In genomic region chr15:69647160-69647513, GRCh38 we compare ENCODE assay signal across 17 cellular contexts.
"Had no signal": no experiment of that assay in that cellular context is flagged by ENCODE, and none has a peak within 500 bp of the region (broad histone marks: within the 10 kb centered on the region; RNA-seq: fewer than 3 reads in every experiment).

No MANE protein-coding gene starts in this region.

- DNase-seq: activated CD4-positive, CD25-positive, alpha-beta regulatory T cell treated with anti-CD3 and anti-CD28 coated beads, Interleukin-2, amount 50 U/mL, for 72 hours; activated naive CD8-positive, alpha-beta T cell treated with anti-CD3 and anti-CD28 coated beads for 36 hours; amygdala; body of pancreas; central memory CD4-positive, alpha-beta T cell; effector CD4-positive, alpha-beta T cell; esophagus squamous epithelium; left cardiac atrium; lower lobe of right lung; SK-N-SH; stimulated activated CD4-positive, alpha-beta T cell treated with anti-CD3 and anti-CD28 coated beads, Interleukin-12 subunit alpha, Interleukin-12 subunit beta, amount 100 ng/mL, for 4 hours; T1000 had no signal

- H3K27ac ChIP-seq: body of pancreas, coronary artery, esophagus squamous epithelium, lower lobe of right lung, pancreas had no signal

- H3K9ac ChIP-seq: SK-N-SH had no signal

- H3K4me3 Mint-ChIP-seq: activated naive CD8-positive, alpha-beta T cell treated with anti-CD3 and anti-CD28 coated beads for 36 hours; neural crest cell; stimulated activated memory B cell treated with anti-CD40 and anti-IgM and Interleukin-4, amounts not matched to agents 10 μg/mL and 1 μg/mL and 100 μg/mL, for 72 hours; T-cell had no signal

- H3K27ac Mint-ChIP-seq: activated naive CD8-positive, alpha-beta T cell treated with anti-CD3 and anti-CD28 coated beads for 36 hours; stimulated activated memory B cell treated with anti-CD40 and anti-IgM and Interleukin-4, amounts not matched to agents 10 μg/mL and 1 μg/mL and 100 μg/mL, for 72 hours; T-cell had no signal

- H3K27me3 ChIP-seq: body of pancreas, pancreas had no signal

- H3K36me3 Mint-ChIP-seq: activated naive CD8-positive, alpha-beta T cell treated with anti-CD3 and anti-CD28 coated beads for 36 hours; stimulated activated memory B cell treated with anti-CD40 and anti-IgM and Interleukin-4, amounts not matched to agents 10 μg/mL and 1 μg/mL and 100 μg/mL, for 72 hours; T-cell had no signal

- H3K4me2 ChIP-seq: SK-N-SH had no signal

- H3K9me3 Mint-ChIP-seq: activated naive CD8-positive, alpha-beta T cell treated with anti-CD3 and anti-CD28 coated beads for 36 hours; neural crest cell; stimulated activated memory B cell treated with anti-CD40 and anti-IgM and Interleukin-4, amounts not matched to agents 10 μg/mL and 1 μg/mL and 100 μg/mL, for 72 hours had no signal

- H3K9me3 ChIP-seq: body of pancreas, esophagus squamous epithelium, lower lobe of right lung, pancreas, SK-N-SH had no signal

- H3K36me3 ChIP-seq: esophagus squamous epithelium, lower lobe of right lung, pancreas had no signal

- H3K4me3 ChIP-seq: body of pancreas, coronary artery, esophagus squamous epithelium, lower lobe of right lung, pancreas had no signal

- H3K4me1 Mint-ChIP-seq: stimulated activated memory B cell treated with anti-CD40 and anti-IgM and Interleukin-4, amounts not matched to agents 10 μg/mL and 1 μg/mL and 100 μg/mL, for 72 hours had no signal

- H3K4me1 ChIP-seq: body of pancreas, lower lobe of right lung, pancreas had no signal
